1 cellular context compared by ENCODE assay signal in genomic region chr7:105538349-105538748, GRCh38.
TF ChIP-seq lines count a peak whose summit lies in the region.

No MANE protein-coding gene starts in this region.

TF ChIP-seq in IMR-90, 13 proteins besides CTCF, POLR2A, EP300 and RAD21 (continued from another document):
- TF ChIP-seq USF2 (IDR thresholded peaks at IDR 0.05; ENCODE audit: low read depth, low read length) (no peak), MXI1 (IDR thresholded peaks at IDR 0.05; ENCODE audit: borderline replicate concordance, low read depth, low read length) (no peak), FOS (IDR thresholded peaks at IDR 0.05; ENCODE audit: low read depth, low read length) (no peak), SMC3 (IDR thresholded peaks at IDR 0.05; ENCODE audit: low read depth, low read length) (no peak), NFE2L2 (IDR thresholded peaks at IDR 0.05; ENCODE audit: low read depth, low read length) (no peak), MAFK (IDR thresholded peaks at IDR 0.05; ENCODE audit: low read depth, low read length) (no peak), MAZ (IDR thresholded peaks at IDR 0.05; ENCODE audit: borderline replicate concordance, low read depth, low read length) (no peak), CEBPB (IDR thresholded peaks at IDR 0.05; ENCODE audit: low read depth, low read length) (no peak)
